Comparison of ENCODE assay signal across 14 cellular contexts in the genomic region with DNA sequence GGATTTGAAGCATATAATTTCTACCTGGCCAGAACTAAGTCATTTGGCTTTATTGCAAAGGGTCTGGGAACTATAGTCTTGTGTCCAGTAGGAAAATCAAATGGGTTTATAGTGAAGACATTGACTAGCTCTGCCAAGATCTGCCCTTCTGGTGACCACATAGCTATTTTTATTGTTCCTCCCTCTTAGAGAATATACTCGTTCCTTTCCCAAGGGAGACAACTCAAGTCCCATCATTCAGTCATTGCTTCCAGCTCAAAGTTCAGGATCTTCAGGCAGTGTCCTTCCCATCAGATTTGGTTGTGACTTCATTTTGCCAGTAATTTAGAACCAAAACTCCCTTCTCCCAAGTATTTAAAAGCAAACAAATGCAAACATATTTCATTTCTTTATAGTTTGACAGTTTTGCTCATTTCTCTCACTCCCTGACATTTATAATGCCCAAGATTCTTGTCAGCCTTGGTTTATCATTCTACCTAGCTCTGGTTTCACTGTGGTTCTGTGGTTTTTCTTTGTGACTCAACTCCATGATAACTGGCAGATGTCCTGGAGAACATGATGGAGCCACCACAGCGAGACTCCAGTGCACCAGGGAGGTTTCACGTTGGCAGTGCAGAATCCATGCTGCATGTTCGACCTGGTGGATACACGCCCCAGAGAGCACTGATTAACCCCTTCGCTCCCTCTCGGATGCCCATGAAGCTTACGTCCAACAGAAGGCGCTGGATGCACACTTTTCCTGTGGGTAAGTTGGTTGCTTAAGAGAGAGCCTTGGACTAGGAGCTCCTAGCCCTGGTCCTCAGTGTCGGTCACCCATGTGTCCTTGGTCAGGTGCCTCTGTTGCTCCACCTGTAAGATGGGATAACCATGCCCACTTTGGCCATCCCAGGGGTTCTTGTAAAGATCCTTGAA.
A peak's percentile ranks its signal among the peaks of the same experiment; 100 is the strongest.
DNase-seq lines count a peak whose midpoint lies in the region; ATAC-seq and TF ChIP-seq lines count a peak whose summit lies in the region.
"Had no signal": no experiment of that assay in that cellular context is flagged by ENCODE, and none has a peak within 500 bp of the region (broad histone marks: within the 10 kb centered on the region; RNA-seq: fewer than 3 reads in every experiment).

No MANE protein-coding gene starts in this region.

- no peaks in the 10 kb centered on the region for H3K9me3 Mint-ChIP-seq in activated CD8-positive, alpha-beta T cell treated with anti-CD3 and anti-CD28 coated beads for 36 hours
- no peaks in the 10 kb centered on the region for H3K9me3 Mint-ChIP-seq in activated CD8-positive, alpha-beta T cell treated with anti-CD3 and anti-CD28 coated beads, Interleukin-2, amount 10 ng/mL, durations not matched to agents 7 days and 5 days (ENCODE audit: insufficient read depth)
- H3K9me3 Mint-ChIP-seq: effector memory CD8-positive, alpha-beta T cell; natural killer cell had no signal

- peak; percentile 34 for ATAC-seq in activated CD8-positive, alpha-beta T cell treated with anti-CD3 and anti-CD28 coated beads for 36 hours
- no peak for ATAC-seq in activated CD8-positive, alpha-beta T cell treated with anti-CD3 and anti-CD28 coated beads, Interleukin-2, amount 10 ng/mL, durations not matched to agents 7 days and 5 days
- ATAC-seq in HG02588 (IDR thresholded peaks at IDR 0.05; ENCODE audit: unreplicated experiment), result no peak
- ATAC-seq: effector memory CD8-positive, alpha-beta T cell; natural killer cell had no signal

- H3K4me3 ChIP-seq in cardiac fibroblast (replicated peaks in 1 of 2; ENCODE audit: low read depth in 2 of 2, low read length in 2 of 2), result no peak overlapping the region
- H3K4me3 ChIP-seq in ascending aorta, result no peak overlapping the region
- H3K4me3 ChIP-seq: tibial artery had no signal

- H3K27me3 ChIP-seq in ascending aorta, result no peaks in the 10 kb centered on the region
- H3K27me3 ChIP-seq: tibial artery had no signal

- no peaks in the 10 kb centered on the region for H3K4me1 ChIP-seq in ascending aorta
- H3K4me1 ChIP-seq: tibial artery had no signal

- POLR2A ChIA-PET in activated CD8-positive, alpha-beta T cell treated with anti-CD3 and anti-CD28 coated beads for 36 hours (lab: Charles Lee), result interaction anchor here (0.8 to 0.9 kb wide), 2 partner anchors 11 to 16 kb away, joined by 3 to 4 read pairs; no protein-coding TSS in a partner anchor
- POLR2A ChIA-PET in activated CD8-positive, alpha-beta T cell treated with anti-CD3 and anti-CD28 coated beads, Interleukin-2, amount 10 ng/mL, durations not matched to agents 7 days and 5 days (lab: Charles Lee), result no interaction called here

- peak overlapping the region; percentile 9 for H3K27ac Mint-ChIP-seq in activated CD8-positive, alpha-beta T cell treated with anti-CD3 and anti-CD28 coated beads for 36 hours
- H3K27ac Mint-ChIP-seq in activated CD8-positive, alpha-beta T cell treated with anti-CD3 and anti-CD28 coated beads, Interleukin-2, amount 10 ng/mL, durations not matched to agents 7 days and 5 days, result no peak overlapping the region
- H3K27ac Mint-ChIP-seq: effector memory CD8-positive, alpha-beta T cell; natural killer cell had no signal

- H3K36me3 Mint-ChIP-seq in activated CD8-positive, alpha-beta T cell treated with anti-CD3 and anti-CD28 coated beads for 36 hours (ENCODE audit: low read depth), result peaks cover 52% of the 10 kb centered on the region
- peaks cover 62% of the 10 kb centered on the region for H3K36me3 Mint-ChIP-seq in activated CD8-positive, alpha-beta T cell treated with anti-CD3 and anti-CD28 coated beads, Interleukin-2, amount 10 ng/mL, durations not matched to agents 7 days and 5 days (ENCODE audit: low read depth)

- no peaks in the 10 kb centered on the region for H3K27me3 Mint-ChIP-seq in activated CD8-positive, alpha-beta T cell treated with anti-CD3 and anti-CD28 coated beads for 36 hours
- H3K27me3 Mint-ChIP-seq in activated CD8-positive, alpha-beta T cell treated with anti-CD3 and anti-CD28 coated beads, Interleukin-2, amount 10 ng/mL, durations not matched to agents 7 days and 5 days (ENCODE audit: low read depth), result no peaks in the 10 kb centered on the region
- H3K27me3 Mint-ChIP-seq: effector memory CD8-positive, alpha-beta T cell had no signal

- H3K9me3 ChIP-seq in ascending aorta, result no peaks in the 10 kb centered on the region
- H3K9me3 ChIP-seq: tibial artery had no signal

- H3K4me1 Mint-ChIP-seq in activated CD8-positive, alpha-beta T cell treated with anti-CD3 and anti-CD28 coated beads for 36 hours (ENCODE audit: low read depth), result peaks cover 17% of the 10 kb centered on the region
- peaks cover 11% of the 10 kb centered on the region for H3K4me1 Mint-ChIP-seq in activated CD8-positive, alpha-beta T cell treated with anti-CD3 and anti-CD28 coated beads, Interleukin-2, amount 10 ng/mL, durations not matched to agents 7 days and 5 days (ENCODE audit: low read depth)
- H3K4me1 Mint-ChIP-seq: natural killer cell had no signal

- peak; percentile 35 for DNase-seq in activated CD8-positive, alpha-beta T cell treated with anti-CD3 and anti-CD28 coated beads for 36 hours
- DNase-seq in activated CD8-positive, alpha-beta T cell treated with anti-CD3 and anti-CD28 coated beads, Interleukin-2, amount 10 ng/mL, durations not matched to agents 7 days and 5 days, result no peak
- DNase-seq in NCI-H226, result peak; percentile 13
- peak; percentile 5 to 9 for DNase-seq in cardiac fibroblast (ENCODE audit: low read depth in 2 of 2)
- DNase-seq in stimulated activated CD4-positive, alpha-beta T cell treated with anti-CD3 and anti-CD28 coated beads, Interleukin-2, amount 100 ng/mL, for 24 hours, result peak; percentile 19 to 41
- DNase-seq in ascending aorta (ENCODE audit: low spot score in 2 of 2), result no peak
- no peak for DNase-seq in GF-D8 (lab: John Stamatoyannopoulos, UW)
- DNase-seq: activated gamma-delta T cell; effector memory CD8-positive, alpha-beta T cell; MV-4-11; natural killer cell; NK-92 treated with Interleukin-12 subunit alpha and Interleukin-12 subunit beta, amount 100 ng/mL, for 24 hours; tibial artery had no signal

- H3K36me3 ChIP-seq in ascending aorta, result peaks cover 76 to 92% of the 10 kb centered on the region in 2 donors

- no peak for TF ChIP-seq CTCF in activated CD8-positive, alpha-beta T cell treated with anti-CD3 and anti-CD28 coated beads for 36 hours (IDR thresholded peaks at IDR 0.05)
- TF ChIP-seq CTCF in cardiac fibroblast (IDR thresholded peaks at IDR 0.05; ENCODE audit: low read depth, low read length) (no peak), ascending aorta (IDR thresholded peaks at IDR 0.05) (no peak)

- intact Hi-C loops in activated CD8-positive, alpha-beta T cell treated with anti-CD3 and anti-CD28 coated beads for 36 hours (cut with micrococcal nuclease), result no loop called here
- intact Hi-C loops in ascending aorta (cut with DNase I), result no loop called here

- no peak overlapping the region for H3K4me3 Mint-ChIP-seq in activated CD8-positive, alpha-beta T cell treated with anti-CD3 and anti-CD28 coated beads for 36 hours
- H3K4me3 Mint-ChIP-seq in activated CD8-positive, alpha-beta T cell treated with anti-CD3 and anti-CD28 coated beads, Interleukin-2, amount 10 ng/mL, durations not matched to agents 7 days and 5 days, result no peak overlapping the region
- H3K4me3 Mint-ChIP-seq: effector memory CD8-positive, alpha-beta T cell; natural killer cell had no signal

- H3K27ac ChIP-seq in ascending aorta, result no peak overlapping the region
- H3K27ac ChIP-seq: tibial artery had no signal

- CTCF ChIA-PET in activated CD8-positive, alpha-beta T cell treated with anti-CD3 and anti-CD28 coated beads for 36 hours (lab: Charles Lee), result interaction anchor here (1.2 kb wide), 1 partner anchor 152 kb away, joined by 5 read pairs; no protein-coding TSS in a partner anchor
- CTCF ChIA-PET in activated CD8-positive, alpha-beta T cell treated with anti-CD3 and anti-CD28 coated beads, Interleukin-2, amount 10 ng/mL, durations not matched to agents 7 days and 5 days (lab: Charles Lee), result interaction anchor here (1.0 to 2.3 kb wide), 3 partner anchors 13 to 153 kb away, joined by 3 to 7 read pairs (median 3); no protein-coding TSS in a partner anchor

Comparison
In these comparisons a context has a peak if more than half of its experiments do, and no peak if none do; other contexts are left out.
1. DNase-seq: peak in activated CD8-positive, alpha-beta T cell treated with anti-CD3 and anti-CD28 coated beads for 36 hours (single experiment), NCI-H226 (single experiment), cardiac fibroblast (2 of 2) and stimulated activated CD4-positive, alpha-beta T cell treated with anti-CD3 and anti-CD28 coated beads, Interleukin-2, amount 100 ng/mL, for 24 hours (2 of 2); none in activated CD8-positive, alpha-beta T cell treated with anti-CD3 and anti-CD28 coated beads, Interleukin-2, amount 10 ng/mL, durations not matched to agents 7 days and 5 days (single experiment), ascending aorta (0 of 2) and GF-D8 (single experiment).